Comparison of ENCODE assay signal across 10 cellular contexts in the genomic region with DNA sequence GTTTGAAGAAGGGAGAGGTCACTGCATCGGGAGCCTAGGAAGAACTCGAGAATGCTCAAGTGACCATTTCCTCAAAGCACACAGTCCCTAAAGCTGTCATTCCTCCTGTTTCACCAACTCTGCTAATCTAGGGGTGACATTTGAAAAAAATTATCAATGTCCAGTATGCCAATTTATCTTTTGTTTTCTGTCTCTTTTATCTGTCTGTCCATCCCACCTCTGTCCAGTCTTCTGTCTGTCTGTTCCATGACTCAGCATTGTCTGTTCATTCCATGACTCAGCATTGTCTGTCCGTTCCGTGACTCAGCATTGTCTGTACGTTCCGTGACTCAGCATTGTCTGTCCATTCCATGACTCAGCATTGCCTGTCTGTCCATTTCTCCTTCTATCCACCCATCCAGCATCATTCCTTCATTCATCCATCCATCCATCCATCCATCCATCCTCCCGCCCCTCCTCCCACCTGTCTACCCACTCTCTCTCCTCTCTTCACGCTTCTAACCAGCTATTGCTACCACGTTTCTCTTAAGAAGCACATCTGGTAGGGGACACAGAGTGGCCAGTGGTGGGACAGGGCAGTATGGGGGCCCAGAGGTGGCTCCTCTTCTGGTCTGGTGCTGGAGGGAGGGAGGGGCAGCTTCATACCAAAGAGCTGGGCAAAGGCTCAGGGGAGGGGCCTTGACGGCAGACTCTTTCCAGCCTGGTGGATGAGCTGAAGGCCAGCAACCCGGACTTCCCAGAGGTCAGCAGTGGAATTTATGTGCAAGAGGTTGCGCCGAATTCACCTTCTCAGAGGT.
DNase-seq lines count a peak whose midpoint lies in the region; ATAC-seq and TF ChIP-seq lines count a peak whose summit lies in the region.
"Had no signal": no experiment of that assay in that cellular context is flagged by ENCODE, and none has a peak within 500 bp of the region (broad histone marks: within the 10 kb centered on the region; RNA-seq: fewer than 3 reads in every experiment).

No MANE protein-coding gene starts in this region.

- H3K9me3 Mint-ChIP-seq in activated T-cell treated with anti-CD3 and anti-CD28 coated beads, Interleukin-2, amount 50 U/mL, for 24 hours: peaks cover 10% of the 10 kb centered on the region

- H3K4me3 ChIP-seq in fibroblast of pulmonary artery (replicated peaks; ENCODE audit: low read depth, low read length): no peak overlapping the region
- H3K4me3 ChIP-seq: gastrocnemius medialis had no signal

- H3K4me1 Mint-ChIP-seq in activated T-cell treated with anti-CD3 and anti-CD28 coated beads, Interleukin-2, amount 50 U/mL, for 24 hours (ENCODE audit: low read depth): peaks cover 2% of the 10 kb centered on the region
- H3K4me1 Mint-ChIP-seq: CD4-positive, alpha-beta memory T cell had no signal

- H3K4me3 Mint-ChIP-seq in activated T-cell treated with anti-CD3 and anti-CD28 coated beads, Interleukin-2, amount 50 U/mL, for 24 hours: no peak overlapping the region
- H3K4me3 Mint-ChIP-seq: CD4-positive, alpha-beta memory T cell had no signal

- no peak for TF ChIP-seq CTCF in fibroblast of pulmonary artery (IDR thresholded peaks at IDR 0.05; ENCODE audit: low read length, missing control alignments)

- DNase-seq in activated T-cell treated with anti-CD3 and anti-CD28 coated beads, Interleukin-2, amount 50 U/mL, for 24 hours: no peak
- DNase-seq in activated T-cell treated with anti-CD3 and anti-CD28 coated beads for 4 hours (no peak), fibroblast of pulmonary artery (ENCODE audit: low read depth) (peak; percentile 95), stromal cell of bone marrow (ENCODE audit: low read depth) (peak; percentile 70), COR-L47 (lab: John Stamatoyannopoulos, UW) (no peak), NCI-H82 (lab: John Stamatoyannopoulos, UW) (no peak)
- DNase-seq: CD4-positive, alpha-beta memory T cell had no signal

- H3K36me3 Mint-ChIP-seq in activated T-cell treated with anti-CD3 and anti-CD28 coated beads, Interleukin-2, amount 50 U/mL, for 24 hours (ENCODE audit: low read depth): no peaks in the 10 kb centered on the region
- H3K36me3 Mint-ChIP-seq: CD4-positive, alpha-beta memory T cell had no signal

- ATAC-seq in SK-N-SH treated with all-trans-retinoic acid at 6 μM for 48 hours (peak; percentile 62), HG02938 (IDR thresholded peaks at IDR 0.05; ENCODE audit: unreplicated experiment) (no peak)

- H3K27me3 Mint-ChIP-seq in activated T-cell treated with anti-CD3 and anti-CD28 coated beads, Interleukin-2, amount 50 U/mL, for 24 hours: peaks cover 10% of the 10 kb centered on the region

- H3K27ac Mint-ChIP-seq in activated T-cell treated with anti-CD3 and anti-CD28 coated beads, Interleukin-2, amount 50 U/mL, for 24 hours: peak overlapping the region; percentile 73
- H3K27ac Mint-ChIP-seq: CD4-positive, alpha-beta memory T cell had no signal

TF ChIP-seq in SK-N-SH treated with all-trans-retinoic acid at 6 μM for 48 hours, 23 proteins besides CTCF, POLR2A, EP300 and RAD21:
- TF ChIP-seq TCF4 (CRISPR knock-in tag; IDR thresholded peaks at IDR 0.05; ENCODE audit: borderline replicate concordance) (no peak), ESRRG (CRISPR knock-in tag; IDR thresholded peaks at IDR 0.05) (no peak), SNAI2 (CRISPR knock-in tag; IDR thresholded peaks at IDR 0.05) (no peak), ZNF565 (CRISPR knock-in tag; conservative IDR thresholded peaks at IDR 0.05; ENCODE audit: low read depth) (no peak), ZFP3 (CRISPR knock-in tag; IDR thresholded peaks at IDR 0.05) (no peak)
- TF ChIP-seq, protein P1, sequence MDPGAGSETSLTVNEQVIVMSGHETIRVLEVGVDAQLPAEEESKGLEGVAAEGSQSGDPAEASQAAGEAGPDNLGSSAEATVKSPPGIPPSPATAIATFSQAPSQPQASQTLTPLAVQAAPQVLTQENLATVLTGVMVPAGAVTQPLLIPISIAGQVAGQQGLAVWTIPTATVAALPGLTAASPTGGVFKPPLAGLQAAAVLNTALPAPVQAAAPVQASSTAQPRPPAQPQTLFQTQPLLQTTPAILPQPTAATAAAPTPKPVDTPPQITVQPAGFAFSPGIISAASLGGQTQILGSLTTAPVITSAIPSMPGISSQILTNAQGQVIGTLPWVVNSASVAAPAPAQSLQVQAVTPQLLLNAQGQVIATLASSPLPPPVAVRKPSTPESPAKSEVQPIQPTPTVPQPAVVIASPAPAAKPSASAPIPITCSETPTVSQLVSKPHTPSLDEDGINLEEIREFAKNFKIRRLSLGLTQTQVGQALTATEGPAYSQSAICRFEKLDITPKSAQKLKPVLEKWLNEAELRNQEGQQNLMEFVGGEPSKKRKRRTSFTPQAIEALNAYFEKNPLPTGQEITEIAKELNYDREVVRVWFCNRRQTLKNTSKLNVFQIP (CRISPR knock-in tag; IDR thresholded peaks at IDR 0.05; ENCODE audit: borderline replicate concordance, low read depth): no peak
- TF ChIP-seq, protein P2, sequence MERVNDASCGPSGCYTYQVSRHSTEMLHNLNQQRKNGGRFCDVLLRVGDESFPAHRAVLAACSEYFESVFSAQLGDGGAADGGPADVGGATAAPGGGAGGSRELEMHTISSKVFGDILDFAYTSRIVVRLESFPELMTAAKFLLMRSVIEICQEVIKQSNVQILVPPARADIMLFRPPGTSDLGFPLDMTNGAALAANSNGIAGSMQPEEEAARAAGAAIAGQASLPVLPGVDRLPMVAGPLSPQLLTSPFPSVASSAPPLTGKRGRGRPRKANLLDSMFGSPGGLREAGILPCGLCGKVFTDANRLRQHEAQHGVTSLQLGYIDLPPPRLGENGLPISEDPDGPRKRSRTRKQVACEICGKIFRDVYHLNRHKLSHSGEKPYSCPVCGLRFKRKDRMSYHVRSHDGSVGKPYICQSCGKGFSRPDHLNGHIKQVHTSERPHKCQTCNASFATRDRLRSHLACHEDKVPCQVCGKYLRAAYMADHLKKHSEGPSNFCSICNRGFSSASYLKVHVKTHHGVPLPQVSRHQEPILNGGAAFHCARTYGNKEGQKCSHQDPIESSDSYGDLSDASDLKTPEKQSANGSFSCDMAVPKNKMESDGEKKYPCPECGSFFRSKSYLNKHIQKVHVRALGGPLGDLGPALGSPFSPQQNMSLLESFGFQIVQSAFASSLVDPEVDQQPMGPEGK (CRISPR knock-in tag; IDR thresholded peaks at IDR 0.05; ENCODE audit: borderline replicate concordance): no peak

Comparison
In these comparisons a context has a peak if more than half of its experiments do, and no peak if none do; other contexts are left out.
1. DNase-seq: peak in fibroblast of pulmonary artery (single experiment) and stromal cell of bone marrow (single experiment); none in activated T-cell treated with anti-CD3 and anti-CD28 coated beads, Interleukin-2, amount 50 U/mL, for 24 hours (single experiment), activated T-cell treated with anti-CD3 and anti-CD28 coated beads for 4 hours (single experiment), COR-L47 (single experiment) and NCI-H82 (single experiment).